Comparison of ENCODE assay signal across 12 cellular contexts in genomic region chr16:69772560-69773254, GRCh38. TPM values are rescaled to one million over a fixed set of nuclear protein-coding genes. Genes with fewer than 3 reads are reported as not detected.
DNase-seq lines count a peak whose midpoint lies in the region; ATAC-seq, FAIRE-seq and TF ChIP-seq lines count a peak whose summit lies in the region.
"Had no signal": no experiment of that assay in that cellular context is flagged by ENCODE, and none has a peak within 500 bp of the region (broad histone marks: within the 10 kb centered on the region; RNA-seq: fewer than 3 reads in every experiment).

No MANE protein-coding gene starts in this region.

- POLR2A ChIA-PET in activated CD4-positive, alpha-beta T cell treated with anti-CD3 and anti-CD28 coated beads for 36 hours (lab: Charles Lee): interaction anchor here (0.5 to 1.4 kb wide), 2 partner anchors 10 to 66 kb away, joined by 3 read pairs; no protein-coding TSS in a partner anchor
- POLR2A ChIA-PET in Panc1 (lab: Charles Lee): interaction anchor here (0.6 kb wide), 1 partner anchor 9 kb away, joined by 3 read pairs; no protein-coding TSS in a partner anchor

- ATAC-seq in activated CD4-positive, alpha-beta T cell treated with anti-CD3 and anti-CD28 coated beads for 36 hours: peak; percentile 79
- ATAC-seq in Panc1 (0 out of 2 replicates have a peak, but pooled peaks have one; percentile 26), omental fat pad (ENCODE audit: low FRiP score) (no peak), HG02798 (IDR thresholded peaks at IDR 0.05; ENCODE audit: poor library complexity, unreplicated experiment) (no peak)

- no peaks in the 10 kb centered on the region for H3K27me3 ChIP-seq in Panc1 (ENCODE audit: control insufficient read depth, insufficient read depth, low read length)

- peak; percentile 62 for DNase-seq in activated CD4-positive, alpha-beta T cell treated with anti-CD3 and anti-CD28 coated beads for 36 hours
- no peak for DNase-seq in activated CD4-positive, alpha-beta T cell treated with anti-CD3 and anti-CD28 coated beads for 1 hour
- no peak for DNase-seq in Panc1 (ENCODE audit: low read depth, low spot score)
- DNase-seq in fibroblast of gingiva (ENCODE audit: low read depth): peak; percentile 19
- peak; percentile 44 for DNase-seq in retina
- DNase-seq in omental fat pad (ENCODE audit: low spot score): no peak
- DNase-seq in GM12892 (ENCODE audit: insufficient read length): no peak
- DNase-seq: 8988T, GF-D8 had no signal

- no peak overlapping the region for H3K4me3 Mint-ChIP-seq in activated CD4-positive, alpha-beta T cell treated with anti-CD3 and anti-CD28 coated beads for 36 hours

- H3K4me3 ChIP-seq in Panc1 (ENCODE audit: low read depth in 2 of 2, low read length in 2 of 2): no peak overlapping the region
- H3K4me3 ChIP-seq: lung, thoracic aorta had no signal

- H3K36me3 Mint-ChIP-seq in activated CD4-positive, alpha-beta T cell treated with anti-CD3 and anti-CD28 coated beads for 36 hours (ENCODE audit: low read depth): peaks cover 26% of the 10 kb centered on the region

- intact Hi-C loops in activated CD4-positive, alpha-beta T cell treated with anti-CD3 and anti-CD28 coated beads for 36 hours (cut with DNase I, micrococcal nuclease): no loop called here
- intact Hi-C loops in Panc1 (cut with micrococcal nuclease; ENCODE audit: unreplicated experiment): no loop called here

- H3K4me1 Mint-ChIP-seq in activated CD4-positive, alpha-beta T cell treated with anti-CD3 and anti-CD28 coated beads for 36 hours: peaks cover 46% of the 10 kb centered on the region

- peaks cover 9% of the 10 kb centered on the region for H3K9me3 Mint-ChIP-seq in activated CD4-positive, alpha-beta T cell treated with anti-CD3 and anti-CD28 coated beads for 36 hours (ENCODE audit: low read depth)

- FAIRE-seq in GM12892 (lab: Jason Lieb, UNC): no peak

- H3K27me3 Mint-ChIP-seq in activated CD4-positive, alpha-beta T cell treated with anti-CD3 and anti-CD28 coated beads for 36 hours: no peaks in the 10 kb centered on the region

- no peaks in the 10 kb centered on the region for H3K4me1 ChIP-seq in Panc1 (ENCODE audit: control insufficient read depth, insufficient read depth, low read length)

- peak overlapping the region; percentile 34 for H3K27ac Mint-ChIP-seq in activated CD4-positive, alpha-beta T cell treated with anti-CD3 and anti-CD28 coated beads for 36 hours

- H3K9me3 ChIP-seq in Panc1 (ENCODE audit: control insufficient read depth, insufficient read depth, low read depth, low read length): peaks cover 6% of the 10 kb centered on the region; the same call in 1 of the 2 replicates

- no peak for TF ChIP-seq POLR2A in GM12892 (IDR thresholded peaks at IDR 0.05; ENCODE audit: low read depth, low read length)

- BruUV-seq in Panc1 (replicated peaks; lab: Mats Ljungman, UMichigan): no TSS peak

- CTCF ChIA-PET in activated CD4-positive, alpha-beta T cell treated with anti-CD3 and anti-CD28 coated beads for 36 hours (lab: Charles Lee): interaction anchor here (0.6 to 2.6 kb wide), 4 partner anchors 18 to 1243 kb away, joined by 3 to 15 read pairs (median 3); partner anchors contain the start of gene NOB1
- CTCF ChIA-PET in Panc1 (lab: Charles Lee): interaction anchor here (0.6 kb wide), 1 partner anchor 222 kb away, joined by 3 read pairs; no protein-coding TSS in a partner anchor

- in situ Hi-C loops in Panc1 (cut with HindIII; ENCODE audit: low pct_unique_long_range_greater_than_20kb, low sequenced_read_pairs): no loop called here

- H3K36me3 ChIP-seq in Panc1 (ENCODE audit: control insufficient read depth, insufficient read depth, low read length): no peaks in the 10 kb centered on the region
- H3K36me3 ChIP-seq: thoracic aorta had no signal

- TF ChIP-seq CTCF in Panc1 (IDR thresholded peaks at IDR 0.05) (no peak), omental fat pad (IDR thresholded peaks at IDR 0.05) (no peak)

- H3K27ac ChIP-seq in Panc1 (ENCODE audit: low read length): no peak overlapping the region
- H3K27ac ChIP-seq: thoracic aorta had no signal

RNA-seq across cellular contexts. Expression of gene WWP2, which starts 10.6 kb away (rescaled TPM):
- 10 to 100 TPM; 43.3 to 44.6 TPM for total RNA-seq in activated CD4-positive, alpha-beta T cell treated with anti-CD3 and anti-CD28 coated beads for 36 hours
- total RNA-seq in Panc1 (2021; ENCODE audit: unreplicated experiment) (22.8 TPM), omental fat pad (10 to 100 TPM; 24.8 to 43.0 (median 30.1) TPM)
- 14.1 TPM for polyA plus RNA-seq in Panc1 (2012; ENCODE audit: insufficient read length)
- polyA plus RNA-seq in GM12892 (2012; ENCODE audit: missing spikeins): 10.2 TPM

RNA-seq across cellular contexts. Expression of gene NOB1, which starts 18.0 kb away (rescaled TPM):
- total RNA-seq in activated CD4-positive, alpha-beta T cell treated with anti-CD3 and anti-CD28 coated beads for 36 hours: 100 to 1,000 TPM; 109 to 112 TPM
- total RNA-seq in Panc1 (2021; ENCODE audit: unreplicated experiment) (48.3 TPM), omental fat pad (10 to 100 TPM; 37.4 to 50.3 (median 39.4) TPM)
- 58.5 TPM for polyA plus RNA-seq in Panc1 (2012; ENCODE audit: insufficient read length)
- polyA plus RNA-seq in GM12892 (2012; ENCODE audit: missing spikeins): 72.2 TPM

RNA-seq across cellular contexts. Expression of gene NQO1, which starts 46.3 kb away (rescaled TPM):
- 10 to 100 TPM in 1 of 2 experiments, 1 to 10 TPM in 1; 9.9 to 11.4 TPM for total RNA-seq in activated CD4-positive, alpha-beta T cell treated with anti-CD3 and anti-CD28 coated beads for 36 hours
- total RNA-seq in Panc1 (2021; ENCODE audit: unreplicated experiment): 147 TPM
- polyA plus RNA-seq in Panc1 (2012; ENCODE audit: insufficient read length): 203 TPM
- total RNA-seq in omental fat pad: 100 to 1,000 TPM; 150 to 377 (median 226) TPM
- polyA plus RNA-seq in GM12892 (2012; ENCODE audit: missing spikeins): 25.7 TPM

Comparison
In these comparisons a context has a peak if more than half of its experiments do, and no peak if none do; other contexts are left out.
1. DNase-seq: peak in activated CD4-positive, alpha-beta T cell treated with anti-CD3 and anti-CD28 coated beads for 36 hours (single experiment), fibroblast of gingiva (single experiment) and retina (single experiment); none in activated CD4-positive, alpha-beta T cell treated with anti-CD3 and anti-CD28 coated beads for 1 hour (single experiment), Panc1 (single experiment), omental fat pad (single experiment) and GM12892 (single experiment).
2. ATAC-seq: peak in activated CD4-positive, alpha-beta T cell treated with anti-CD3 and anti-CD28 coated beads for 36 hours (single experiment) and Panc1 (single experiment); none in omental fat pad (single experiment) and HG02798 (single experiment).
3. RNA of gene NQO1, which starts 46.3 kb away (total RNA-seq): 150 to 377 TPM in omental fat pad and 147 TPM in Panc1 (single experiment); 9.9 to 11.4 TPM in activated CD4-positive, alpha-beta T cell treated with anti-CD3 and anti-CD28 coated beads for 36 hours; every median in the first group is over 10 times any median in the second.